22 cellular contexts compared by ENCODE assay signal in the genomic region with DNA sequence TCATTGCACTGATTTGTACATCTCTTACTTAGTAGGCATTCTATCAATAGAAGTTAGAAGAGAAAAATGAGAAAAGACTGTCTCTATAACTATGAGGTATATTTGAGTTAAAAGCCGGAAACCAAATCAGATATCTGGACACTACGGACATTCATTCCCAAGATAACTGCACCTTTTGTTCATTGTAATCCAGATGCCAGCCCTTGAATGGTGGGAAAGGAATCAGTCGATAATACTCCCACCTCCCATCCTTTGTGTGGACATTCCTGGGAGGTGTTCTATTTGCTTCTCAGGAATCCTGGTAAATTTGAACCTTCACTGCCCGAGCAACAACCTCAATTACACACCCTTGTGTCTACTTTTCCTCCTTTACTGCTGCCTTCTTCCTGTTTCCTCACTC.
DNase-seq lines count a peak whose midpoint lies in the region; ATAC-seq, FAIRE-seq and TF ChIP-seq lines count a peak whose summit lies in the region.
"Had no signal": no experiment of that assay in that cellular context is flagged by ENCODE, and none has a peak within 500 bp of the region (broad histone marks: within the 10 kb centered on the region; RNA-seq: fewer than 3 reads in every experiment).

No MANE protein-coding gene starts in this region.

- no peak for FAIRE-seq in HepG2 (lab: Jason Lieb, UNC)
- FAIRE-seq: A204.1, GM12891, GM18507, H54 had no signal

- H3K79me2 ChIP-seq in HepG2 (ENCODE audit: insufficient read depth, low read length) (no peaks in the 10 kb centered on the region), osteoblast (ENCODE audit: insufficient read depth, low read length) (no peaks in the 10 kb centered on the region)

- H3K4me1 Mint-ChIP-seq in neural crest cell = peaks cover 12% of the 10 kb centered on the region
- H3K4me1 Mint-ChIP-seq: B cell; CD4-positive, CD25-positive, alpha-beta regulatory T cell had no signal

- H3K4me1 ChIP-seq in HepG2 (ENCODE audit: insufficient read depth, low read length) (no peaks in the 10 kb centered on the region), right lobe of liver (no peaks in the 10 kb centered on the region), osteoblast (ENCODE audit: insufficient read depth, low read length) (no peaks in the 10 kb centered on the region)
- H3K4me1 ChIP-seq: BLaER1 had no signal

- no peaks in the 10 kb centered on the region for H3K27me3 Mint-ChIP-seq in neural crest cell (ENCODE audit: low read depth)

- no peaks in the 10 kb centered on the region for H3K36me3 Mint-ChIP-seq in neural crest cell (ENCODE audit: low read depth)
- H3K36me3 Mint-ChIP-seq: CD4-positive, CD25-positive, alpha-beta regulatory T cell; CD8-positive, alpha-beta T cell had no signal

- TF ChIP-seq CTCF in HepG2 (CRISPR knock-in tag; IDR thresholded peaks at IDR 0.05) (no peak), right lobe of liver (IDR thresholded peaks at IDR 0.05) (no peak), neural crest cell (conservative IDR thresholded peaks at IDR 0.05) (no peak), osteoblast (IDR thresholded peaks at IDR 0.05; ENCODE audit: extremely low read depth, low read depth, low read length) (no peak)

- H3K9me3 ChIP-seq in HepG2 (ENCODE audit: low read length) = no peaks in the 10 kb centered on the region
- no peaks in the 10 kb centered on the region for H3K9me3 ChIP-seq in right lobe of liver
- H3K9me3 ChIP-seq in osteoblast (ENCODE audit: low read depth, low read length) = no peaks in the 10 kb centered on the region
- H3K9me3 ChIP-seq: BLaER1, HAP-1 had no signal

- TF ChIP-seq POLR2A in HepG2 (IDR thresholded peaks at IDR 0.05; ENCODE audit: insufficient read depth in 1 of 2, low read depth in 2 of 2, low read length in 2 of 2) = no peak
- no peak for TF ChIP-seq POLR2A in right lobe of liver (IDR thresholded peaks at IDR 0.05)

- intact Hi-C loops in HepG2 (cut with micrococcal nuclease; ENCODE audit: unreplicated experiment) = no loop called here
- intact Hi-C loops in right lobe of liver (cut with DNase I) = no loop called here

- H3K27ac Mint-ChIP-seq in neural crest cell (ENCODE audit: unreplicated experiment) = peak overlapping the region; percentile 94
- H3K27ac Mint-ChIP-seq: B cell; CD4-positive, CD25-positive, alpha-beta regulatory T cell; CD8-positive, alpha-beta T cell had no signal

- no peak overlapping the region for H3K4me3 Mint-ChIP-seq in neural crest cell
- H3K4me3 Mint-ChIP-seq: B cell; CD4-positive, CD25-positive, alpha-beta regulatory T cell; CD8-positive, alpha-beta T cell had no signal

- in situ Hi-C loops in HepG2 (cut with HindIII; ENCODE audit: extremely low pct_ligation_motif_present, low pct_unique_long_range_greater_than_20kb) = no loop called here

- H2AFZ ChIP-seq in HepG2 (ENCODE audit: low read length) (no peak overlapping the region), osteoblast (ENCODE audit: low read length) (no peak overlapping the region)

- H3K27ac ChIP-seq in HepG2 (ENCODE audit: extremely low read length, insufficient read depth, low read length) (no peak overlapping the region), right lobe of liver (no peak overlapping the region), osteoblast (ENCODE audit: low read depth, low read length) (no peak overlapping the region)
- H3K27ac ChIP-seq: 22Rv1, BLaER1, C4-2B had no signal

- WGBS in HepG2 (ENCODE audit: low lambda C conversion rate) = 4% methylated on average over 4 of the region's 4 CpGs
- 53% methylated on average over 4 of the region's 4 CpGs for WGBS in right lobe of liver (ENCODE audit: insufficient coverage, low coverage, low lambda C conversion rate, missing lambda C conversion rate)

- H3K36me3 ChIP-seq in HepG2 (replicated peaks in 1 of 2; ENCODE audit: control insufficient read depth in 1 of 2, insufficient read depth in 2 of 2, low read length in 2 of 2) (no peaks in the 10 kb centered on the region), right lobe of liver (no peaks in the 10 kb centered on the region), osteoblast (ENCODE audit: insufficient read depth, low read length) (no peaks in the 10 kb centered on the region)
- H3K36me3 ChIP-seq: BLaER1, HAP-1 had no signal

- H3K4me3 ChIP-seq in HepG2 (replicated peaks in 1 of 3; ENCODE audit: insufficient read depth in 1 of 3, low read depth in 2 of 3, low read length in 3 of 3) = no peak overlapping the region
- H3K4me3 ChIP-seq in right lobe of liver = no peak overlapping the region
- H3K4me3 ChIP-seq in osteoblast (ENCODE audit: insufficient read depth, low read length) = no peak overlapping the region
- H3K4me3 ChIP-seq: BLaER1, HAP-1 had no signal

- H3K4me2 ChIP-seq in HepG2 (ENCODE audit: low read depth, low read length) (no peak overlapping the region), osteoblast (ENCODE audit: insufficient read depth, low read length) (no peak overlapping the region)
- H3K4me2 ChIP-seq: BLaER1 had no signal

- H3K9me3 Mint-ChIP-seq in neural crest cell = peaks cover 4% of the 10 kb centered on the region
- H3K9me3 Mint-ChIP-seq: CD8-positive, alpha-beta T cell had no signal

- no peak overlapping the region for H3K9ac ChIP-seq in HepG2 (ENCODE audit: insufficient read depth, low read depth, low read length)
- H3K9ac ChIP-seq: BLaER1 had no signal

- H4K20me1 ChIP-seq in HepG2 (ENCODE audit: insufficient read depth, low read length) = no peaks in the 10 kb centered on the region
- no peaks in the 10 kb centered on the region for H4K20me1 ChIP-seq in osteoblast (ENCODE audit: insufficient read depth, low read length)
- H4K20me1 ChIP-seq: BLaER1 had no signal

- H3K27me3 ChIP-seq in HepG2 (ENCODE audit: control insufficient read depth in 1 of 2, insufficient read depth in 2 of 2, low read length in 2 of 2) = no peaks in the 10 kb centered on the region; a peak in 1 of 5 replicates
- H3K27me3 ChIP-seq in right lobe of liver = no peaks in the 10 kb centered on the region
- no peaks in the 10 kb centered on the region for H3K27me3 ChIP-seq in osteoblast (ENCODE audit: insufficient read depth, low read length)
- H3K27me3 ChIP-seq: BLaER1 had no signal

- no TSS peak for BruUV-seq in HepG2 (replicated peaks; lab: Mats Ljungman, UMichigan)

- POLR2A ChIA-PET in HepG2 (lab: Yijun Ruan, JAX) = no interaction called here

- no peak for TF ChIP-seq RAD21 in HepG2 (CRISPR knock-in tag; IDR thresholded peaks at IDR 0.05)

- CTCF ChIA-PET in HepG2 (lab: Yijun Ruan, JAX; ENCODE audit: low intra/inter-chr PET ratio, low total read pairs) = no interaction called here

- no peak for TF ChIP-seq EP300 in HepG2 (IDR thresholded peaks at IDR 0.05; ENCODE audit: low read depth in 2 of 2, low read length in 2 of 2)
- TF ChIP-seq EP300 in HepG2 (CRISPR knock-in tag; IDR thresholded peaks at IDR 0.05; ENCODE audit: borderline replicate concordance) = no peak

- DNase-seq in HepG2 (ENCODE audit: low spot score) (peak; percentile 33), right lobe of liver (no peak), neural crest cell (ENCODE audit: low read depth, low spot score) (no peak), osteoblast (ENCODE audit: insufficient read length, low spot score, missing footprints) (peak; percentile 31), NCI-H2171 (lab: John Stamatoyannopoulos, UW) (no peak), inferior parietal cortex (ENCODE audit: extremely low spot score) (no peak)
- DNase-seq in activated T-cell treated with anti-CD3 and anti-CD28 coated beads, Interleukin-2, amount 50 U/mL, for 1 hour = no peak
- DNase-seq: CD4-positive, CD25-positive, alpha-beta regulatory T cell; CD8-positive, alpha-beta T cell; DMS53; DMS79 treated with DMSO at 0.1 percent for 48 hours; GF-D8; GOT3 had no signal

- no peak for ATAC-seq in HepG2
- no peak for ATAC-seq in right lobe of liver
- ATAC-seq: CD8-positive, alpha-beta T cell had no signal

TF ChIP-seq in HepG2, 621 proteins besides CTCF, POLR2A, EP300 and RAD21 (continues in another document):
- TF ChIP-seq FOXJ3 (CRISPR knock-in tag; IDR thresholded peaks at IDR 0.05; ENCODE audit: borderline replicate concordance) (no peak), CREM (IDR thresholded peaks at IDR 0.05) (no peak), CREM (CRISPR knock-in tag; IDR thresholded peaks at IDR 0.05) (no peak), TFAP4 (IDR thresholded peaks at IDR 0.05; ENCODE audit: borderline replicate concordance, low read depth) (no peak), ZNF512 (CRISPR knock-in tag; IDR thresholded peaks at IDR 0.05) (no peak), SOX13 (IDR thresholded peaks at IDR 0.05) (no peak), SOX13 (CRISPR knock-in tag; conservative IDR thresholded peaks at IDR 0.05 in 1 of 2, IDR thresholded peaks at IDR 0.05 in 1 of 2) (peak in 1 of 2 experiments; percentile 75; a peak in 2 of 4 replicates), ARNT2 (CRISPR knock-in tag; IDR thresholded peaks at IDR 0.05; ENCODE audit: low read depth) (no peak)
- TF ChIP-seq, protein P1, sequence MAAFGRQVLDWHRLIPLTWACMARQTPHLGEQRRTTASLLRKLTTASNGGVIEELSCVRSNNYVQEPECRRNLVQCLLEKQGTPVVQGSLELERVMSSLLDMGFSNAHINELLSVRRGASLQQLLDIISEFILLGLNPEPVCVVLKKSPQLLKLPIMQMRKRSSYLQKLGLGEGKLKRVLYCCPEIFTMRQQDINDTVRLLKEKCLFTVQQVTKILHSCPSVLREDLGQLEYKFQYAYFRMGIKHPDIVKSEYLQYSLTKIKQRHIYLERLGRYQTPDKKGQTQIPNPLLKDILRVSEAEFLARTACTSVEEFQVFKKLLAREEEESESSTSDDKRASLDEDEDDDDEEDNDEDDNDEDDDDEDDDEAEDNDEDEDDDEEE (CRISPR knock-in tag; IDR thresholded peaks at IDR 0.05) = no peak

Comparison
In these comparisons a context has a peak if more than half of its experiments do, and no peak if none do; other contexts are left out.
1. DNase-seq: peak in HepG2 (single experiment) and osteoblast (single experiment); none in right lobe of liver (0 of 3), neural crest cell (single experiment), activated T-cell treated with anti-CD3 and anti-CD28 coated beads, Interleukin-2, amount 50 U/mL, for 1 hour (single experiment), NCI-H2171 (single experiment) and inferior parietal cortex (single experiment).